8 cellular contexts compared by ENCODE assay signal in the genomic region with DNA sequence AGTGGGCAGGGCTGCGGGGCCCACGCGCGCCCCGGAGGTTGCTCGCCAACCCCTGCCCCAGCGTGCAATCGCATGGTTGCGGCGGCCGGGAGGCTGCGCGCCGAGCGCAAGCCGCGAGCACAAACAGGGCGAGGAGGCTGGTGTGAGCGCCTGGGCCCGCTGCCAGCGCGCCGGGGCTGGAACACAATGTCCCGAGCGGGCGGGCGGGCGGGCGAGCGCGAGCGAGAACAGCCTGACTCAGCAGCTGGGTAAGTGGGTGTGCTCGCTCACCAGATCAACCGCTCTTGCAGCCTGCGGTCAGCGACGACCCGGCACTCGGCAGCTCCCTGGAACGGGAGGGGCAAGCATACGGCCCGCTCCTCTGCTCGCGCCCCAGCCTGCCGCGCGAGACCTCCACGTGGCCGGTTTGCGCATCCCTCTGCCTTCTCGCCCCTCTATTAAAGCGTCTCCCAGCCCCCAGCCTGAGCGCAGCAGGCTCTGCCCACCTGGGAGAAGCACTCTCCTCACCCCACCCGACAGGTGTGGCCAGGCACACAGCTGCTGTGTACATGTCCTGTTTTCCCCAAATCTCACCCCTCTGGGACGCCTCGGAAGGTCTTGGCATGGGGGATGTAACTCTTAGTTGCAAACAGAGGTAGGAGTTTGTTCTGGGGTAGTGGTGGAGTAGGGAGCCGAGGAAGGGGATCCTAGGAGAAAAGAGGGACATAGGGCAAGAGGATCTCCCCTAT.
DNase-seq lines count a peak whose midpoint lies in the region; ATAC-seq and FAIRE-seq lines count a peak whose summit lies in the region.

No MANE protein-coding gene starts in this region.

- H3K27ac ChIP-seq in caudate nucleus (ENCODE audit: low read depth, low read length), result peak overlapping the region; percentile 100

- DNase-seq in GM18507 (ENCODE audit: extremely low spot score, insufficient read length, low read depth), result peak; percentile 75
- DNase-seq in NCI-H345 (lab: John Stamatoyannopoulos, UW), result peak; percentile 72
- peak; percentile 40 to 77 (median 64) for DNase-seq in activated CD4-positive, CD25-positive, alpha-beta regulatory T cell (lab: John Stamatoyannopoulos, UW)
- DNase-seq in caudate nucleus (lab: John Stamatoyannopoulos, UW), result peak in 59 of 61 donors; percentile 62 to 97 (median 85)
- peak; percentile 93 for DNase-seq in islet precursor cell
- DNase-seq in stimulated activated CD4-positive, alpha-beta T cell treated with anti-CD3 and anti-CD28 coated beads, Interleukin-12 subunit alpha, Interleukin-12 subunit beta, amount 100 ng/mL, for 24 hours (ENCODE audit: low read depth in 2 of 2), result peak; percentile 65 to 75

- peak; percentile 18 for FAIRE-seq in GM18507 (lab: Jason Lieb, UNC)

- ATAC-seq in HG03060 (IDR thresholded peaks at IDR 0.05; ENCODE audit: low read depth, unreplicated experiment) (peak; percentile 33), HG02938 (IDR thresholded peaks at IDR 0.05; ENCODE audit: unreplicated experiment) (no peak)
